ENCODE assay signal across 9 cellular contexts in genomic region chr14:31926123-31926522, GRCh38.
A peak's percentile ranks its signal among the peaks of the same experiment; 100 is the strongest.
DNase-seq lines count a peak whose midpoint lies in the region; ATAC-seq and TF ChIP-seq lines count a peak whose summit lies in the region.
"Had no signal": no experiment of that assay in that cellular context is flagged by ENCODE, and none has a peak within 500 bp of the region (broad histone marks: within the 10 kb centered on the region; RNA-seq: fewer than 3 reads in every experiment).

No MANE protein-coding gene starts in this region.

- DNase-seq in NCI-H1417 (lab: John Stamatoyannopoulos, UW): peak; percentile 20 to 59 (median 50)
- DNase-seq in NCI-H1417 treated with DMSO at 0.1 percent for 48 hours (lab: John Stamatoyannopoulos, UW): no peak
- peak; percentile 71 for DNase-seq in NCI-H1105 treated with DMSO at 0.1 percent for 48 hours (lab: John Stamatoyannopoulos, UW)
- DNase-seq in activated B cell treated with CpG ODN at 0.5 μM for 24 hours: no peak
- DNase-seq in right cardiac atrium: no peak
- DNase-seq in thoracic aorta (ENCODE audit: low spot score): no peak
- DNase-seq in activated T-cell treated with anti-CD3 and anti-CD28 coated beads, Interleukin-2, amount 50 U/mL, for 24 hours: no peak

- H3K4me1 ChIP-seq in right cardiac atrium (ENCODE audit: control insufficient read depth, insufficient read depth, low read length): peaks cover 3% of the 10 kb centered on the region
- peaks cover 4 to 15% of the 10 kb centered on the region in 2 donors for H3K4me1 ChIP-seq in thoracic aorta (ENCODE audit: control insufficient read depth in 1 of 2, low read depth in 2 of 2)

- H3K27ac ChIP-seq in right cardiac atrium (ENCODE audit: low read length): peak overlapping the region; percentile 28
- H3K27ac ChIP-seq in thoracic aorta: no peak overlapping the region
- H3K27ac ChIP-seq: BLaER1 treated with 17β-estradiol and CSF1 and Interleukin-3, amounts not matched to agents 10 nM and 100 nM had no signal

- CTCF ChIA-PET in activated B cell treated with CpG ODN at 0.5 μM for 24 hours (lab: Charles Lee): interaction anchor here (0.5 to 6.8 kb wide), 18 partner anchors 9 to 332 kb away, joined by 3 to 117 read pairs (median 3); no protein-coding TSS in a partner anchor

- H3K36me3 Mint-ChIP-seq in activated B cell treated with CpG ODN at 0.5 μM for 24 hours (ENCODE audit: low read depth): no peaks in the 10 kb centered on the region
- no peaks in the 10 kb centered on the region for H3K36me3 Mint-ChIP-seq in activated T-cell treated with anti-CD3 and anti-CD28 coated beads, Interleukin-2, amount 50 U/mL, for 24 hours (ENCODE audit: low read depth)

- TF ChIP-seq CTCF in activated B cell treated with CpG ODN at 0.5 μM for 24 hours (IDR thresholded peaks at IDR 0.05): no peak
- TF ChIP-seq CTCF in thoracic aorta (IDR thresholded peaks at IDR 0.05): peak; percentile 36

- H3K27ac Mint-ChIP-seq in activated B cell treated with CpG ODN at 0.5 μM for 24 hours: no peak overlapping the region
- H3K27ac Mint-ChIP-seq in activated T-cell treated with anti-CD3 and anti-CD28 coated beads, Interleukin-2, amount 50 U/mL, for 24 hours: no peak overlapping the region

- H3K36me3 ChIP-seq in thoracic aorta: no peaks in the 10 kb centered on the region
- H3K36me3 ChIP-seq: BLaER1 treated with 17β-estradiol and CSF1 and Interleukin-3, amounts not matched to agents 10 nM and 100 nM had no signal

- H3K4me3 Mint-ChIP-seq in activated B cell treated with CpG ODN at 0.5 μM for 24 hours: no peak overlapping the region
- no peak overlapping the region for H3K4me3 Mint-ChIP-seq in activated T-cell treated with anti-CD3 and anti-CD28 coated beads, Interleukin-2, amount 50 U/mL, for 24 hours

- H3K27me3 ChIP-seq in right cardiac atrium (ENCODE audit: control insufficient read depth, insufficient read depth) (no peaks in the 10 kb centered on the region), thoracic aorta (replicated peaks; ENCODE audit: insufficient read depth) (no peaks in the 10 kb centered on the region)
- H3K27me3 ChIP-seq: BLaER1 treated with 17β-estradiol and CSF1 and Interleukin-3, amounts not matched to agents 10 nM and 100 nM had no signal

- no peaks in the 10 kb centered on the region for H3K9me3 ChIP-seq in right cardiac atrium (ENCODE audit: control insufficient read depth, low read length)
- H3K9me3 ChIP-seq in thoracic aorta: no peaks in the 10 kb centered on the region
- H3K9me3 ChIP-seq: BLaER1 treated with 17β-estradiol and CSF1 and Interleukin-3, amounts not matched to agents 10 nM and 100 nM had no signal

- POLR2A ChIA-PET in activated B cell treated with CpG ODN at 0.5 μM for 24 hours (lab: Charles Lee): interaction anchor here (0.5 kb wide), 1 partner anchor 150 kb away, joined by 7 read pairs; no protein-coding TSS in a partner anchor

- H3K4me3 ChIP-seq in right cardiac atrium (ENCODE audit: low read length) (no peak overlapping the region), thoracic aorta (no peak overlapping the region)
- H3K4me3 ChIP-seq: BLaER1 treated with 17β-estradiol and CSF1 and Interleukin-3, amounts not matched to agents 10 nM and 100 nM had no signal

- intact Hi-C loops in activated B cell treated with CpG ODN at 0.5 μM for 24 hours (cut with micrococcal nuclease) (loop anchor here (1.0 to 5.0 kb wide), 4 partner anchors 147 to 414 kb away; partner anchors contain the start of genes RNU6-7 and RNU6-8), right cardiac atrium (cut with DNase I) (loop anchor here in 1 of 4 donors (10.0 kb wide), 1 partner anchor 149 kb away; the partner anchor contains the start of gene ARHGAP5)

- H3K27me3 Mint-ChIP-seq in activated B cell treated with CpG ODN at 0.5 μM for 24 hours: no peaks in the 10 kb centered on the region
- H3K27me3 Mint-ChIP-seq in activated T-cell treated with anti-CD3 and anti-CD28 coated beads, Interleukin-2, amount 50 U/mL, for 24 hours: no peaks in the 10 kb centered on the region

- H3K9me3 Mint-ChIP-seq in activated B cell treated with CpG ODN at 0.5 μM for 24 hours: no peaks in the 10 kb centered on the region
- H3K9me3 Mint-ChIP-seq in activated T-cell treated with anti-CD3 and anti-CD28 coated beads, Interleukin-2, amount 50 U/mL, for 24 hours: no peaks in the 10 kb centered on the region

- peak; percentile 69 for ATAC-seq in GM19351 (IDR thresholded peaks at IDR 0.05; ENCODE audit: unreplicated experiment)
- ATAC-seq in activated B cell treated with CpG ODN at 0.5 μM for 24 hours (ENCODE audit: low read depth): peak; percentile 47
- no peak for ATAC-seq in right cardiac atrium
- no peak for ATAC-seq in thoracic aorta (ENCODE audit: insufficient number of reproducible peaks, low FRiP score, low read depth)

- WGBS in right cardiac atrium: 67% methylated on average over 1 of the region's 1 CpG

- H3K4me1 Mint-ChIP-seq in activated B cell treated with CpG ODN at 0.5 μM for 24 hours: no peaks in the 10 kb centered on the region
- H3K4me1 Mint-ChIP-seq in activated T-cell treated with anti-CD3 and anti-CD28 coated beads, Interleukin-2, amount 50 U/mL, for 24 hours (ENCODE audit: low read depth): peaks cover 16% of the 10 kb centered on the region

Comparison
In these comparisons a context has a peak if more than half of its experiments do, and no peak if none do; other contexts are left out.
1. DNase-seq: peak in NCI-H1417 (3 of 3) and NCI-H1105 treated with DMSO at 0.1 percent for 48 hours (single experiment); none in NCI-H1417 treated with DMSO at 0.1 percent for 48 hours (single experiment), activated B cell treated with CpG ODN at 0.5 μM for 24 hours (single experiment), right cardiac atrium (0 of 3), thoracic aorta (single experiment) and activated T-cell treated with anti-CD3 and anti-CD28 coated beads, Interleukin-2, amount 50 U/mL, for 24 hours (single experiment).
2. ATAC-seq: peak in GM19351 (single experiment) and activated B cell treated with CpG ODN at 0.5 μM for 24 hours (single experiment); none in right cardiac atrium (0 of 2) and thoracic aorta (single experiment).